25 cellular contexts compared by ENCODE assay signal in the genomic region with DNA sequence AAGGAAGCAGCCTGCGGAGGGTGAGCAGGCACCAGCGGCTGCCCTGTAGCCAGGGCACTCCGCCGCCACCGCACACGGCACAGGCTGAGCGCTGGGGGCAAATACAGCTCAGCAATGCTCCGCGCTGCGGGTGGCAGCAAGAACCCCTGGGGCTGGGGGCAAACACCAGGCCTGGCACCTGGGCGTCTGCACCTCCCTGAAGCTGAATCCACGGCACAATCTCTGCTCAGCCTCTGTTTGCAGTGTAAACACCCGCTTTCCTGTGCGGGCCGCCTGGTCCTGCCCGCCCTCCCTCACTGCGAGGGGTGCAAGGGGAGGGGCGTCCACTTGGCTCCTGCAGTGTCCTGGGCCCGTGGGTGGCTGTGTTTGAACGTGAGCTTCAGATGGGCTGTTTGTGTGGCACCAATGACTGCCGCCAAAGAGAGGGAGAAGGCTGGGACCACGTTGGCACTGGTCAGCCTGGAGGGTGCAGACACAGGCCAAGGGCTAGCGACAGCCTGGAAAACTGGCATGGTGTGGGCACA. TPM values are rescaled to one million over a fixed set of nuclear protein-coding genes. Genes with fewer than 3 reads are reported as not detected.
DNase-seq lines count a peak whose midpoint lies in the region; ATAC-seq and TF ChIP-seq lines count a peak whose summit lies in the region.
"Had no signal": no experiment of that assay in that cellular context is flagged by ENCODE, and none has a peak within 500 bp of the region (broad histone marks: within the 10 kb centered on the region; RNA-seq: fewer than 3 reads in every experiment).

No MANE protein-coding gene starts in this region.

- H3K4me1 Mint-ChIP-seq in nephron progenitor cell, result peaks cover 16% of the 10 kb centered on the region
- H3K4me1 Mint-ChIP-seq: activated naive CD8-positive, alpha-beta T cell treated with anti-CD3 and anti-CD28 coated beads, Interleukin-2, amount 50 U/mL, for 24 hours; IgD-negative memory B cell had no signal

- H3K27ac ChIP-seq in psoas muscle (no peak overlapping the region), prostate gland (no peak overlapping the region)
- H3K27ac ChIP-seq: BLaER1, body of pancreas, thoracic aorta, vagina had no signal

- TF ChIP-seq CTCF in nephron progenitor cell (IDR thresholded peaks at IDR 0.05) (no peak), psoas muscle (IDR thresholded peaks at IDR 0.05) (no peak), foreskin fibroblast (IDR thresholded peaks at IDR 0.05; ENCODE audit: low read depth, low read length) (no peak), prostate gland (IDR thresholded peaks at IDR 0.05) (no peak)

- H3K9me3 ChIP-seq in psoas muscle, result no peaks in the 10 kb centered on the region
- no peaks in the 10 kb centered on the region for H3K9me3 ChIP-seq in prostate gland
- H3K9me3 ChIP-seq: BLaER1, body of pancreas, thoracic aorta, vagina had no signal

- ATAC-seq in psoas muscle, result no peak
- ATAC-seq: activated CD8-positive, alpha-beta T cell treated with anti-CD3 and anti-CD28 coated beads, Interleukin-2, amount 10 ng/mL, durations not matched to agents 7 days and 5 days; activated naive CD8-positive, alpha-beta T cell treated with anti-CD3 and anti-CD28 coated beads, Interleukin-2, amount 50 U/mL, for 24 hours; body of pancreas had no signal

- peak overlapping the region; percentile 78 for H3K27ac Mint-ChIP-seq in nephron progenitor cell
- H3K27ac Mint-ChIP-seq: activated CD8-positive, alpha-beta T cell treated with anti-CD3 and anti-CD28 coated beads, Interleukin-2, amount 10 ng/mL, durations not matched to agents 7 days and 5 days; activated naive CD8-positive, alpha-beta T cell treated with anti-CD3 and anti-CD28 coated beads, Interleukin-2, amount 50 U/mL, for 24 hours had no signal

- H3K4me3 ChIP-seq in psoas muscle, result no peak overlapping the region
- no peak overlapping the region for H3K4me3 ChIP-seq in foreskin fibroblast (ENCODE audit: low read depth in 1 of 2, low read length in 2 of 2)
- no peak overlapping the region for H3K4me3 ChIP-seq in prostate gland
- H3K4me3 ChIP-seq: BLaER1, body of pancreas, thoracic aorta, vagina had no signal

- no peaks in the 10 kb centered on the region for H3K4me1 ChIP-seq in psoas muscle
- H3K4me1 ChIP-seq in prostate gland (replicated peaks), result no peaks in the 10 kb centered on the region
- H3K4me1 ChIP-seq: BLaER1, body of pancreas, vagina had no signal

- H3K27me3 Mint-ChIP-seq in nephron progenitor cell (ENCODE audit: low read depth, poor library complexity), result peaks cover 14% of the 10 kb centered on the region

- H3K9me3 Mint-ChIP-seq in nephron progenitor cell, result no peaks in the 10 kb centered on the region
- H3K9me3 Mint-ChIP-seq: activated naive CD8-positive, alpha-beta T cell treated with anti-CD3 and anti-CD28 coated beads, Interleukin-2, amount 50 U/mL, for 24 hours had no signal

- peaks cover 0 to 31% (median 26%) of the 10 kb centered on the region in 3 donors for H3K27me3 ChIP-seq in psoas muscle (ENCODE audit: insufficient read depth in 3 of 3, low read length in 2 of 3)
- H3K27me3 ChIP-seq in prostate gland (replicated peaks; ENCODE audit: insufficient read depth), result no peaks in the 10 kb centered on the region
- H3K27me3 ChIP-seq: BLaER1, vagina had no signal

- H3K36me3 ChIP-seq in psoas muscle (ENCODE audit: insufficient read depth in 1 of 2, low read depth in 1 of 2) (no peaks in the 10 kb centered on the region), prostate gland (no peaks in the 10 kb centered on the region)
- H3K36me3 ChIP-seq: BLaER1, thoracic aorta, vagina had no signal

- H3K4me3 Mint-ChIP-seq in nephron progenitor cell, result no peak overlapping the region
- H3K4me3 Mint-ChIP-seq: activated CD8-positive, alpha-beta T cell treated with anti-CD3 and anti-CD28 coated beads, Interleukin-2, amount 10 ng/mL, durations not matched to agents 7 days and 5 days; activated naive CD8-positive, alpha-beta T cell treated with anti-CD3 and anti-CD28 coated beads, Interleukin-2, amount 50 U/mL, for 24 hours; IgD-negative memory B cell had no signal

- 52 to 58% (median 54%) methylated on average over 16 to 23 of the region's 23 CpGs for WGBS in psoas muscle, 3 donors
- WGBS in prostate gland, result 38% methylated on average over 21 of the region's 23 CpGs

- no peaks in the 10 kb centered on the region for H3K36me3 Mint-ChIP-seq in nephron progenitor cell (ENCODE audit: low read depth)
- H3K36me3 Mint-ChIP-seq: IgD-negative memory B cell had no signal

- TF ChIP-seq POLR2A in prostate gland (IDR thresholded peaks at IDR 0.05), result no peak

- DNase-seq in DMS153 treated with DMSO at 0.1 percent for 48 hours (lab: John Stamatoyannopoulos, UW; ENCODE audit: unreplicated experiment) (peak; percentile 88), NCI-H1417 (lab: John Stamatoyannopoulos, UW) (peak in 2 of 3 experiments; percentile 78 to 84), NCI-H748 treated with DMSO at 0.1 percent for 48 hours (lab: John Stamatoyannopoulos, UW) (peak; percentile 8), nephron progenitor cell (no peak), psoas muscle (no peak), foreskin fibroblast (no peak), prostate gland (ENCODE audit: low spot score) (no peak)
- no peak for DNase-seq in central memory CD4-positive, alpha-beta T cell
- DNase-seq: activated CD8-positive, alpha-beta T cell treated with anti-CD3 and anti-CD28 coated beads, Interleukin-2, amount 10 ng/mL, durations not matched to agents 7 days and 5 days; activated gamma-delta T cell; activated naive CD8-positive, alpha-beta T cell treated with anti-CD3 and anti-CD28 coated beads, Interleukin-2, amount 50 U/mL, for 24 hours; activated T-cell treated with anti-CD3 and anti-CD28 coated beads for 4 hours; body of pancreas; glutamatergic neuron; HCEC 1CT; NK-92 treated with Interleukin-12 subunit alpha and Interleukin-12 subunit beta, amount 100 ng/mL, for 24 hours; stimulated activated CD4-positive, alpha-beta T cell treated with anti-CD3 and anti-CD28 coated beads, Interleukin-4, amount 100 ng/mL, for 24 hours; stimulated activated naive CD4-positive, alpha-beta T cell had no signal

- intact Hi-C loops in psoas muscle (cut with DNase I), result no loop called here
- intact Hi-C loops in prostate gland (cut with DNase I), result no loop called here

RNA-seq across cellular contexts. Expression of a gene that starts 14.8 kb away (rescaled TPM):
- total RNA-seq in psoas muscle, result not detected
- under 1 TPM in 2 of 3 donors, not detected in 1; 0.04 to 0.10 TPM for polyA plus RNA-seq in psoas muscle
- total RNA-seq in prostate gland, result 1 to 10 TPM in 1 of 2 donors, under 1 TPM in 1; 0.77 to 6.4 TPM
- total RNA-seq: activated CD8-positive, alpha-beta T cell treated with anti-CD3 and anti-CD28 coated beads, Interleukin-2, amount 10 ng/mL, durations not matched to agents 7 days and 5 days; body of pancreas; chondrocyte; kidney epithelial cell; T-helper 1 cell treated with Interleukin-12 subunit alpha and Interleukin-12 subunit beta and Interleukin-4 antibody, amounts not matched to agents 30 ng/mL and 1 ng/mL, for 36 hours; thoracic aorta had no signal
- polyA plus RNA-seq: IgD-negative memory B cell had no signal

RNA-seq across cellular contexts. Expression of a gene that starts 53.8 kb away (rescaled TPM):
- total RNA-seq in psoas muscle (under 1 TPM; 0.04 to 0.19 (median 0.09) TPM), prostate gland (10 to 100 TPM in 1 of 2 donors, under 1 TPM in 1; 0.68 to 23.5 TPM)
- polyA plus RNA-seq in psoas muscle, result under 1 TPM; 0.06 to 0.09 (median 0.06) TPM
- polyA plus RNA-seq: IgD-negative memory B cell had no signal

Comparison
In these comparisons a context has a peak if more than half of its experiments do, and no peak if none do; other contexts are left out.
1. DNase-seq: peak in DMS153 treated with DMSO at 0.1 percent for 48 hours (single experiment), NCI-H1417 (2 of 3) and NCI-H748 treated with DMSO at 0.1 percent for 48 hours (single experiment); none in nephron progenitor cell (single experiment), psoas muscle (0 of 2), foreskin fibroblast (0 of 2), prostate gland (single experiment) and central memory CD4-positive, alpha-beta T cell (single experiment).